22 cellular contexts compared by ENCODE assay signal in the genomic region with DNA sequence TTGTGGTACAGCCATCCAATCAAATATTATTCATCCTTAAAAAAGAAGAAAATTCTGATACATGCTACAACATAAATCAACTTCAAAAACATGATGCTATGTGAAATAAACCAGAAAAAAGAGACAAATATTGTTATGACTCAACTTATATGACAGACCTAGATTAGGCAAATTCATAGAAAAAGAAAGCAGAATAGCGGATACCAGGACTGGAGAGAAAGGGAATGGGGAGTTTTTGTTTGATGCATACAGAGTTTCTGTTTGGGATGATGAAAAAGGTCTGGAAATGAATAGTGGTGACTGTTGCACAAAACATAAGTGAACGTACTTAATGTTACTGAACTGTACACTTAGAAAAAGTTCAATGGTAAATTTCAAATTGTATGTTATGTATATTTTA.
DNase-seq lines count a peak whose midpoint lies in the region; FAIRE-seq and TF ChIP-seq lines count a peak whose summit lies in the region.
"Had no signal": no experiment of that assay in that cellular context is flagged by ENCODE, and none has a peak within 500 bp of the region (broad histone marks: within the 10 kb centered on the region; RNA-seq: fewer than 3 reads in every experiment).

No MANE protein-coding gene starts in this region.

- H3K27me3 ChIP-seq in sigmoid colon, result no peaks in the 10 kb centered on the region
- H3K27me3 ChIP-seq: heart left ventricle, testis, uterus had no signal

- H3K4me1 Mint-ChIP-seq in activated T-cell treated with anti-CD3 and anti-CD28 coated beads, Interleukin-2, amount 50 U/mL, for 24 hours (ENCODE audit: low read depth), result peaks cover 67% of the 10 kb centered on the region
- H3K4me1 Mint-ChIP-seq in activated T-helper 1 cell treated with anti-CD3 and anti-CD28 coated beads, Interleukin-12 subunit alpha, Interleukin-12 subunit beta, Interleukin-2, Interleukin-4 antibody, amounts not matched to agents 30 ng/mL and 10 ng/mL and 1 ng/mL, durations not matched to agents 14 hours and 24 hours and 36 hours (ENCODE audit: low read depth), result peaks cover 30% of the 10 kb centered on the region
- peaks cover 49% of the 10 kb centered on the region for H3K4me1 Mint-ChIP-seq in neural crest cell

- intact Hi-C loops in activated T-helper 1 cell treated with anti-CD3 and anti-CD28 coated beads, Interleukin-12 subunit alpha, Interleukin-12 subunit beta, Interleukin-2, Interleukin-4 antibody, amounts not matched to agents 30 ng/mL and 10 ng/mL and 1 ng/mL, durations not matched to agents 14 hours and 24 hours and 36 hours (cut with micrococcal nuclease), result loop anchor here (1.0 to 2.0 kb wide), 2 partner anchors 25 to 39 kb away; no protein-coding TSS in a partner anchor
- intact Hi-C loops in sigmoid colon (cut with DNase I), result no loop called here

- H3K4me1 ChIP-seq in sigmoid colon, result peaks cover 0 to 51% (median 4%) of the 10 kb centered on the region in 4 donors
- H3K4me1 ChIP-seq: testis had no signal

- H3K9me3 ChIP-seq in sigmoid colon, result no peaks in the 10 kb centered on the region
- H3K9me3 ChIP-seq: heart left ventricle, testis, uterus had no signal

- no peaks in the 10 kb centered on the region for H3K9me3 Mint-ChIP-seq in activated T-cell treated with anti-CD3 and anti-CD28 coated beads, Interleukin-2, amount 50 U/mL, for 24 hours
- no peaks in the 10 kb centered on the region for H3K9me3 Mint-ChIP-seq in activated T-helper 1 cell treated with anti-CD3 and anti-CD28 coated beads, Interleukin-12 subunit alpha, Interleukin-12 subunit beta, Interleukin-2, Interleukin-4 antibody, amounts not matched to agents 30 ng/mL and 10 ng/mL and 1 ng/mL, durations not matched to agents 14 hours and 24 hours and 36 hours
- no peaks in the 10 kb centered on the region for H3K9me3 Mint-ChIP-seq in neural crest cell

- H3K4me3 Mint-ChIP-seq in activated T-cell treated with anti-CD3 and anti-CD28 coated beads, Interleukin-2, amount 50 U/mL, for 24 hours, result peak overlapping the region; percentile 62
- no peak overlapping the region for H3K4me3 Mint-ChIP-seq in activated T-helper 1 cell treated with anti-CD3 and anti-CD28 coated beads, Interleukin-12 subunit alpha, Interleukin-12 subunit beta, Interleukin-2, Interleukin-4 antibody, amounts not matched to agents 30 ng/mL and 10 ng/mL and 1 ng/mL, durations not matched to agents 14 hours and 24 hours and 36 hours
- H3K4me3 Mint-ChIP-seq in neural crest cell, result peak overlapping the region; percentile 15

- H3K36me3 Mint-ChIP-seq in activated T-cell treated with anti-CD3 and anti-CD28 coated beads, Interleukin-2, amount 50 U/mL, for 24 hours (ENCODE audit: low read depth), result no peaks in the 10 kb centered on the region
- no peaks in the 10 kb centered on the region for H3K36me3 Mint-ChIP-seq in activated T-helper 1 cell treated with anti-CD3 and anti-CD28 coated beads, Interleukin-12 subunit alpha, Interleukin-12 subunit beta, Interleukin-2, Interleukin-4 antibody, amounts not matched to agents 30 ng/mL and 10 ng/mL and 1 ng/mL, durations not matched to agents 14 hours and 24 hours and 36 hours (ENCODE audit: low read depth)
- no peaks in the 10 kb centered on the region for H3K36me3 Mint-ChIP-seq in neural crest cell (ENCODE audit: low read depth)

- peak overlapping the region; percentile 93 for H3K27ac Mint-ChIP-seq in activated T-cell treated with anti-CD3 and anti-CD28 coated beads, Interleukin-2, amount 50 U/mL, for 24 hours
- H3K27ac Mint-ChIP-seq in activated T-helper 1 cell treated with anti-CD3 and anti-CD28 coated beads, Interleukin-12 subunit alpha, Interleukin-12 subunit beta, Interleukin-2, Interleukin-4 antibody, amounts not matched to agents 30 ng/mL and 10 ng/mL and 1 ng/mL, durations not matched to agents 14 hours and 24 hours and 36 hours, result peak overlapping the region; percentile 16
- H3K27ac Mint-ChIP-seq in neural crest cell (ENCODE audit: unreplicated experiment), result no peak overlapping the region

- H3K27me3 Mint-ChIP-seq in activated T-cell treated with anti-CD3 and anti-CD28 coated beads, Interleukin-2, amount 50 U/mL, for 24 hours, result no peaks in the 10 kb centered on the region
- no peaks in the 10 kb centered on the region for H3K27me3 Mint-ChIP-seq in activated T-helper 1 cell treated with anti-CD3 and anti-CD28 coated beads, Interleukin-12 subunit alpha, Interleukin-12 subunit beta, Interleukin-2, Interleukin-4 antibody, amounts not matched to agents 30 ng/mL and 10 ng/mL and 1 ng/mL, durations not matched to agents 14 hours and 24 hours and 36 hours (ENCODE audit: insufficient read depth)
- H3K27me3 Mint-ChIP-seq in neural crest cell (ENCODE audit: low read depth), result no peaks in the 10 kb centered on the region

- 81 to 90% methylated on average over 2 of the region's 2 CpGs for WGBS in sigmoid colon, 2 donors

- no peaks in the 10 kb centered on the region for H3K36me3 ChIP-seq in sigmoid colon
- H3K36me3 ChIP-seq: heart left ventricle, uterus had no signal

- no peak for TF ChIP-seq POLR2A in GM12892 (IDR thresholded peaks at IDR 0.05; ENCODE audit: low read depth, low read length)
- TF ChIP-seq POLR2A in sigmoid colon (IDR thresholded peaks at IDR 0.05), result no peak

- DNase-seq in activated T-cell treated with anti-CD3 and anti-CD28 coated beads, Interleukin-2, amount 50 U/mL, for 24 hours, result no peak
- DNase-seq in activated T-cell treated with anti-CD3 and anti-CD28 coated beads, Interleukin-2, amount 50 U/mL, for 1 hour, result no peak
- DNase-seq in GM12892 (ENCODE audit: insufficient read length) (no peak), neural crest cell (ENCODE audit: low read depth, low spot score) (no peak), sigmoid colon (no peak), NCI-H1048 (lab: John Stamatoyannopoulos, UW) (no peak), NCI-H2227 treated with DMSO at 0.1 percent for 48 hours (lab: John Stamatoyannopoulos, UW) (no peak)
- DNase-seq in activated T-helper 1 cell treated with anti-CD3 and anti-CD28 coated beads, Interleukin-12 subunit alpha, Interleukin-12 subunit beta, Interleukin-2, Interleukin-4 antibody, amounts not matched to agents 30 ng/mL and 10 ng/mL and 1 ng/mL, durations not matched to agents 14 hours and 24 hours and 36 hours (ENCODE audit: low spot score), result no peak
- DNase-seq: effector CD8-positive, alpha-beta T cell; heart left ventricle; IMR-90; kidney glomerular epithelial cell; mammary epithelial cell; NCI-H1105 treated with DMSO at 0.1 percent for 48 hours; NCI-H2029 treated with DMSO at 0.1 percent for 48 hours; NCI-H226; NCI-H748 treated with DMSO at 0.1 percent for 48 hours; OCI-M1; small intestine; testis; uterus had no signal

- H3K27ac ChIP-seq in sigmoid colon, result no peak overlapping the region
- H3K27ac ChIP-seq: heart left ventricle, testis, uterus, VCaP had no signal

- no peak overlapping the region for H3K4me3 ChIP-seq in sigmoid colon
- H3K4me3 ChIP-seq: heart left ventricle, testis, uterus had no signal

- TF ChIP-seq EP300 in sigmoid colon (IDR thresholded peaks at IDR 0.05), result no peak

- FAIRE-seq in GM12892 (lab: Jason Lieb, UNC), result peak; percentile 17
- FAIRE-seq: small intestine had no signal

- TF ChIP-seq CTCF in neural crest cell (conservative IDR thresholded peaks at IDR 0.05) (no peak), sigmoid colon (IDR thresholded peaks at IDR 0.05) (no peak)
